ENCODE assay signal across 10 cellular contexts in the genomic region with DNA sequence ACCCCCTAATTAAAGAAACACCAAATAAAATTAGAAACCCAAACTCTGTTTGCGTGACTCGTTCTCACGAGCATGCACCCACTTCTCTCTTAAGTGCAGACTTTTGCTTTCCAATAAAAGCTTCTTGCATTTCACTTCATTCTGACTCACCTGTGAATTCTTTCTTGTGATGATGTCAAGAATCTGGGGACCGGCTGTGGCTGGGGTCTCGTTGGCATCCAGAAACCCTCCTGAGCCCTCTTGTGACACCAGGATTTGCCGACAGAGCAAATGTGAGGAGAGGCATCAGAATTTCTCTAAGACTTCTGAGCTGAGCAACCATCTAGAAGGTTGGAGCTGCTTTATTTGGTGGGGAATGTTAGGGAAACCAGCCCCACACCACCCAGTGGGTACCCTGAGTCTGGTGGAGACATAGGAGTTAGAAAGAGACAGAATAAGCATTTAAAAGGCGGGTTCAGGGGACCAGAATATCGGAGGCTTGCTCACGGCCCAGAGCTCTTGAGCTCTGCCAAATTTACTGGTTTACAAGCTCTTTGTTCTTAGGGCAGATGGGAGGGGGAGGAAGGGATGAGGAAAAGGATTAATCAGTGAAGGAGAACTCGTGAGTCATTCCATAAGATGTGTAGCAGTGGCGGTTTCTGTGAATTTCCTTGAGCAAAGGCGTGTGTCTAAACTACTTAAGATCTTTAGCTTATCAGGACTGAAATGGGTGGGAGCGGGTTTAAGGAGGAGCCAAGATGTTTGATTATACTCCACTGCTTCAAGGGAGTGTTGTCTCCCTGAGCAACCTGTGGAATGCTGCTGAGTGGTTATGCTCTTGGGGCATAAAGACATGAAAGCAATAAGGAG. TPM values are rescaled to one million over a fixed set of nuclear protein-coding genes. Genes with fewer than 3 reads are reported as not detected.
A peak's percentile ranks its signal among the peaks of the same experiment; 100 is the strongest.
DNase-seq lines count a peak whose midpoint lies in the region; ATAC-seq and TF ChIP-seq lines count a peak whose summit lies in the region.
"Had no signal": no experiment of that assay in that cellular context is flagged by ENCODE, and none has a peak within 500 bp of the region (broad histone marks: within the 10 kb centered on the region; RNA-seq: fewer than 3 reads in every experiment).

No MANE protein-coding gene starts in this region.

- H3K9ac ChIP-seq in H9 (ENCODE audit: extremely low read depth, insufficient read length, low read length): no peak overlapping the region

- no peak for ATAC-seq in HG03139 (IDR thresholded peaks at IDR 0.05; ENCODE audit: unreplicated experiment)
- ATAC-seq: stimulated activated naive B cell treated with anti-CD40 and anti-IgM and Interleukin-4, amounts not matched to agents 10 μg/mL and 1 μg/mL and 100 μg/mL, for 72 hours had no signal

- WGBS in H9 (ENCODE audit: extremely low coverage, insufficient read length, low lambda C conversion rate): no CpG with 5 or more reads among the region's 13 CpGs

- no peaks in the 10 kb centered on the region; the same call in 1 of the 2 replicates for H3K4me1 ChIP-seq in H9 (ENCODE audit: insufficient read depth, low read length)
- no peaks in the 10 kb centered on the region for H3K4me1 ChIP-seq in uterus

- DNase-seq in H9 (no peak), RWPE1 (ENCODE audit: low spot score) (no peak), fibroblast of the aortic adventitia (ENCODE audit: low read depth) (peak; percentile 23), progenitor cell of endocrine pancreas (ENCODE audit: low spot score, unreplicated experiment) (no peak), uterus (no peak), germinal center (ENCODE audit: low spot score) (no peak), amniotic stem cell (lab: John Stamatoyannopoulos, UW) (no peak)
- DNase-seq: NCI-H748 treated with DMSO at 0.1 percent for 48 hours; stimulated activated naive B cell treated with anti-CD40 and anti-IgM and Interleukin-4, amounts not matched to agents 10 μg/mL and 1 μg/mL and 100 μg/mL, for 72 hours had no signal

- H4K5ac ChIP-seq in H9 (ENCODE audit: insufficient read length, low read depth, low read length): no peak overlapping the region

- H3K27ac Mint-ChIP-seq in H9: peak overlapping the region; percentile 6 to 93 (median 14); a peak in 5 of 7 replicates
- H3K27ac Mint-ChIP-seq in progenitor cell of endocrine pancreas: peak overlapping the region; percentile 93
- H3K27ac Mint-ChIP-seq: stimulated activated naive B cell treated with anti-CD40 and anti-IgM and Interleukin-4, amounts not matched to agents 10 μg/mL and 1 μg/mL and 100 μg/mL, for 72 hours had no signal

- H4K91ac ChIP-seq in H9 (ENCODE audit: insufficient read length, low read depth, low read length): no peak overlapping the region

- H2AK5ac ChIP-seq in H9 (ENCODE audit: insufficient read length, low read length): no peak overlapping the region

- H3K4me3 Mint-ChIP-seq in H9 (no peak overlapping the region), progenitor cell of endocrine pancreas (ENCODE audit: low read depth) (no peak overlapping the region)
- H3K4me3 Mint-ChIP-seq: stimulated activated naive B cell treated with anti-CD40 and anti-IgM and Interleukin-4, amounts not matched to agents 10 μg/mL and 1 μg/mL and 100 μg/mL, for 72 hours had no signal

- no peak overlapping the region for H3K18ac ChIP-seq in H9 (ENCODE audit: insufficient read length, low read depth, low read length)

- H2AFZ ChIP-seq in H9 (ENCODE audit: low read length): no peak overlapping the region

- H3K23me2 ChIP-seq in H9 (ENCODE audit: insufficient read length, low read depth, low read length, poor library complexity, severe bottlenecking): no peaks in the 10 kb centered on the region

- H2BK12ac ChIP-seq in H9 (ENCODE audit: insufficient read length, low read depth, low read length): no peak overlapping the region

- no peaks in the 10 kb centered on the region for H3K36me3 ChIP-seq in uterus

- H3K36me3 Mint-ChIP-seq in H9 (ENCODE audit: insufficient read depth in 1 of 3, low read depth in 3 of 3): peaks cover 0 to 3% (median 3%) of the 10 kb centered on the region in 3 experiments; a peak in 5 of 7 replicates
- H3K36me3 Mint-ChIP-seq in progenitor cell of endocrine pancreas (ENCODE audit: insufficient read depth): peaks cover 1% of the 10 kb centered on the region
- H3K36me3 Mint-ChIP-seq: stimulated activated naive B cell treated with anti-CD40 and anti-IgM and Interleukin-4, amounts not matched to agents 10 μg/mL and 1 μg/mL and 100 μg/mL, for 72 hours had no signal

- H2BK15ac ChIP-seq in H9 (ENCODE audit: low read depth, low read length): no peak overlapping the region

- no peak overlapping the region for H3K4me2 ChIP-seq in H9 (ENCODE audit: insufficient read depth, insufficient read length, low read length)

- peaks cover 1% of the 10 kb centered on the region for H3K27me3 Mint-ChIP-seq in H9 (ENCODE audit: low read depth)
- no peaks in the 10 kb centered on the region for H3K27me3 Mint-ChIP-seq in progenitor cell of endocrine pancreas

- H3K4ac ChIP-seq in H9 (ENCODE audit: low read depth, low read length): no peak overlapping the region

- H4K20me1 ChIP-seq in H9 (ENCODE audit: control insufficient read depth, insufficient read depth, insufficient read length): no peaks in the 10 kb centered on the region

- peaks cover 22% of the 10 kb centered on the region in 2 experiments for H3K4me1 Mint-ChIP-seq in H9
- peaks cover 29% of the 10 kb centered on the region for H3K4me1 Mint-ChIP-seq in progenitor cell of endocrine pancreas (ENCODE audit: low read depth)
- H3K4me1 Mint-ChIP-seq: stimulated activated naive B cell treated with anti-CD40 and anti-IgM and Interleukin-4, amounts not matched to agents 10 μg/mL and 1 μg/mL and 100 μg/mL, for 72 hours had no signal

- no peak for TF ChIP-seq POLR2A in uterus (IDR thresholded peaks at IDR 0.05)

- H3K9me3 ChIP-seq in H9 (ENCODE audit: control insufficient read depth, low read depth, low read length) (no peaks in the 10 kb centered on the region), uterus (no peaks in the 10 kb centered on the region)

- H3K27me3 ChIP-seq in H9 (ENCODE audit: insufficient read depth, low read length) (no peaks in the 10 kb centered on the region), uterus (peaks cover 0 to 3% of the 10 kb centered on the region in 2 donors)

- no peak overlapping the region for H3K14ac ChIP-seq in H9 (ENCODE audit: insufficient read depth, low read length)

- intact Hi-C loops in uterus (cut with DNase I; ENCODE audit: low total_unique reads): no loop called here

- H2BK5ac ChIP-seq in H9 (ENCODE audit: insufficient read length, low read length): no peak overlapping the region

- H3K4me3 ChIP-seq in fibroblast of the aortic adventitia (ENCODE audit: low read depth, low read length): no peak overlapping the region
- no peak overlapping the region for H3K4me3 ChIP-seq in uterus

- H3K79me2 ChIP-seq in H9 (ENCODE audit: insufficient read depth, low read length): no peaks in the 10 kb centered on the region

- H4K8ac ChIP-seq in H9 (replicated peaks; ENCODE audit: insufficient read length, low read depth, low read length): no peak overlapping the region

- CTCF ChIA-PET in RWPE1 (lab: Yijun Ruan, JAX): interaction anchor here (0.6 to 0.7 kb wide), 2 partner anchors 1659 to 1847 kb away, joined by 3 to 4 read pairs; no protein-coding TSS in a partner anchor

- H3K27ac ChIP-seq in H9 (ENCODE audit: insufficient read length, low read depth, low read length): no peak overlapping the region
- peak overlapping the region; percentile 79 for H3K27ac ChIP-seq in RWPE1
- no peak overlapping the region for H3K27ac ChIP-seq in uterus

- peaks cover 3 to 11% of the 10 kb centered on the region in 2 experiments for H3K9me3 Mint-ChIP-seq in H9
- peaks cover 10% of the 10 kb centered on the region for H3K9me3 Mint-ChIP-seq in progenitor cell of endocrine pancreas (ENCODE audit: low read depth)

- H3T11ph ChIP-seq in H9 (ENCODE audit: low read length): no peak overlapping the region

- no peak overlapping the region for H2BK120ac ChIP-seq in H9 (ENCODE audit: low read depth, low read length, poor library complexity, severe bottlenecking)

- POLR2A ChIA-PET in RWPE1 (lab: Yijun Ruan, JAX; ENCODE audit: low non-redundant PET): no interaction called here

- H3K23ac ChIP-seq in H9 (ENCODE audit: insufficient read length, low read depth, low read length): no peak overlapping the region

- no peaks in the 10 kb centered on the region for H3K79me1 ChIP-seq in H9 (ENCODE audit: insufficient read depth, low read depth, low read length, poor library complexity, severe bottlenecking)

- H2BK20ac ChIP-seq in H9 (ENCODE audit: low read depth, low read length, poor library complexity, severe bottlenecking): no peak overlapping the region

- TF ChIP-seq CTCF in H9 (conservative IDR thresholded peaks at IDR 0.05): no peak
- no peak for TF ChIP-seq CTCF in RWPE1 (conservative IDR thresholded peaks at IDR 0.05; ENCODE audit: low read depth)
- no peak for TF ChIP-seq CTCF in fibroblast of the aortic adventitia (IDR thresholded peaks at IDR 0.05; ENCODE audit: insufficient read depth, low read length)
- no peak for TF ChIP-seq CTCF in progenitor cell of endocrine pancreas (IDR thresholded peaks at IDR 0.05; ENCODE audit: unreplicated experiment)
- TF ChIP-seq CTCF in uterus (IDR thresholded peaks at IDR 0.05): no peak

- H3K56ac ChIP-seq in H9 (ENCODE audit: insufficient read length, low read depth, low read length): no peak overlapping the region

RNA-seq across cellular contexts. Expression of a gene that starts 24.2 kb away (rescaled TPM):
- total RNA-seq in H9 (2021) (1.2 and 2.3 TPM in 2 replicates), fibroblast of the aortic adventitia (ENCODE audit: low replicate concordance) (under 0.01 TPM in 1 of 2 replicates, not detected in the other), progenitor cell of endocrine pancreas (9.9 and 10.9 TPM in 2 replicates), uterus (1 to 10 TPM in 1 of 4 donors, under 1 TPM in 1, not detected in 2; under 0.01 to 2.7 TPM)
